Comparison of ENCODE assay signal across 8 cellular contexts in genomic region chr3:197516517-197516889, GRCh38. TPM values are rescaled to one million over a fixed set of nuclear protein-coding genes. Genes with fewer than 3 reads are reported as not detected.
A peak's percentile ranks its signal among the peaks of the same experiment; 100 is the strongest.
DNase-seq lines count a peak whose midpoint lies in the region; ATAC-seq and TF ChIP-seq lines count a peak whose summit lies in the region.

No MANE protein-coding gene starts in this region.

- intact Hi-C loops in left cardiac atrium (cut with DNase I), result loop anchor here (10.0 kb wide), 2 partner anchors 262 to 292 kb away; no protein-coding TSS in a partner anchor

- no peak for TF ChIP-seq CTCF in AG09319 (IDR thresholded peaks at IDR 0.05; ENCODE audit: low read depth, low read length)

- H3K27ac ChIP-seq in muscle layer of duodenum (ENCODE audit: low read length), result peak overlapping the region; percentile 29

- H3K4me1 ChIP-seq in muscle layer of duodenum (ENCODE audit: control insufficient read depth in 1 of 2, insufficient read depth in 2 of 2, low read length in 2 of 2) (peaks cover 4 to 10% of the 10 kb centered on the region in 2 donors), HAP-1 (peaks cover 1% of the 10 kb centered on the region; the same call in 1 of the 2 replicates)

- DNase-seq in AG09319 (ENCODE audit: extremely low read depth, low read depth), result peak; percentile 23
- peak; percentile 97 for DNase-seq in LHCN-M2 (ENCODE audit: low read depth)
- peak in 1 of 2 donors; percentile 31 for DNase-seq in activated naive CD4-positive, alpha-beta T cell treated with anti-CD3 and anti-CD28 coated beads, Interleukin-2, amount 50 U/mL, for 72 hours (ENCODE audit: low spot score in 2 of 2)
- no peak for DNase-seq in left cardiac atrium
- no peak for DNase-seq in HAP-1 (ENCODE audit: low spot score in 2 of 2)

- H3K36me3 Mint-ChIP-seq in activated naive CD4-positive, alpha-beta T cell treated with anti-CD3 and anti-CD28 coated beads, Interleukin-2, amount 50 U/mL, for 72 hours, result peaks cover 5 to 17% of the 10 kb centered on the region in 2 donors

- H3K36me3 ChIP-seq in muscle layer of duodenum (ENCODE audit: control insufficient read depth in 1 of 2, insufficient read depth in 2 of 2, low read length in 2 of 2) (peaks cover 0 to 5% of the 10 kb centered on the region in 2 donors), HAP-1 (replicated peaks) (no peaks in the 10 kb centered on the region; the same call in 1 of the 2 replicates)

- ATAC-seq in activated naive CD4-positive, alpha-beta T cell treated with anti-CD3 and anti-CD28 coated beads, Interleukin-2, amount 50 U/mL, for 72 hours, result peak; percentile 44 to 61
- ATAC-seq in left cardiac atrium (no peak), HG03025 (IDR thresholded peaks at IDR 0.05; ENCODE audit: low FRiP score, unreplicated experiment) (no peak), GM21717 (IDR thresholded peaks at IDR 0.05; ENCODE audit: unreplicated experiment) (no peak)

- no peak overlapping the region for H3K4me3 ChIP-seq in muscle layer of duodenum (ENCODE audit: low read depth in 1 of 2, low read length in 2 of 2)
- H3K4me3 ChIP-seq in HAP-1, result no peak overlapping the region

- no peaks in the 10 kb centered on the region for H3K9me3 Mint-ChIP-seq in activated naive CD4-positive, alpha-beta T cell treated with anti-CD3 and anti-CD28 coated beads, Interleukin-2, amount 50 U/mL, for 72 hours

- no peaks in the 10 kb centered on the region for H3K9me3 ChIP-seq in muscle layer of duodenum (ENCODE audit: control insufficient read depth in 1 of 2, low read length in 2 of 2)
- no peaks in the 10 kb centered on the region for H3K9me3 ChIP-seq in HAP-1

- in situ Hi-C loops in HAP-1 (cut with MboI; ENCODE audit: low sequenced_read_pairs), result loop anchor here (25.0 kb wide), 1 partner anchor 504 kb away; no protein-coding TSS in a partner anchor

- H3K27ac Mint-ChIP-seq in activated naive CD4-positive, alpha-beta T cell treated with anti-CD3 and anti-CD28 coated beads, Interleukin-2, amount 50 U/mL, for 72 hours, result peak overlapping the region; percentile 76 to 81

- H3K27me3 ChIP-seq in muscle layer of duodenum (ENCODE audit: low read depth, low read length) (no peaks in the 10 kb centered on the region), HAP-1 (ENCODE audit: low read depth) (no peaks in the 10 kb centered on the region)

RNA-seq across cellular contexts. Expression of gene BDH1, which starts 39.3 kb away (rescaled TPM):
- total RNA-seq in LHCN-M2 (2014; rRNA removed), result 0.29 and 0.32 TPM in 2 replicates
- 0.64 TPM for polyA plus RNA-seq in LHCN-M2 (2012)
- 100 to 1,000 TPM in 1 of 2 donors, 10 to 100 TPM in 1; 57.3 to 131 TPM for total RNA-seq in activated naive CD4-positive, alpha-beta T cell treated with anti-CD3 and anti-CD28 coated beads, Interleukin-2, amount 50 U/mL, for 72 hours
- 10 to 100 TPM; 29.9 to 31.4 TPM for total RNA-seq in left cardiac atrium

Comparison
In these comparisons a context has a peak if more than half of its experiments do, and no peak if none do; other contexts are left out.
1. DNase-seq: peak in AG09319 (single experiment) and LHCN-M2 (single experiment); none in left cardiac atrium (single experiment) and HAP-1 (0 of 2).
2. ATAC-seq: peak in activated naive CD4-positive, alpha-beta T cell treated with anti-CD3 and anti-CD28 coated beads, Interleukin-2, amount 50 U/mL, for 72 hours (2 of 2); none in left cardiac atrium (0 of 2), HG03025 (single experiment) and GM21717 (single experiment).
3. RNA of gene BDH1, which starts 39.3 kb away (total RNA-seq): 57.3 to 131 TPM in activated naive CD4-positive, alpha-beta T cell treated with anti-CD3 and anti-CD28 coated beads, Interleukin-2, amount 50 U/mL, for 72 hours and 29.9 to 31.4 TPM in left cardiac atrium; 0.29 to 0.32 TPM in LHCN-M2; every median in the first group is over 10 times any median in the second.